8 cellular contexts compared by ENCODE assay signal in the genomic region with DNA sequence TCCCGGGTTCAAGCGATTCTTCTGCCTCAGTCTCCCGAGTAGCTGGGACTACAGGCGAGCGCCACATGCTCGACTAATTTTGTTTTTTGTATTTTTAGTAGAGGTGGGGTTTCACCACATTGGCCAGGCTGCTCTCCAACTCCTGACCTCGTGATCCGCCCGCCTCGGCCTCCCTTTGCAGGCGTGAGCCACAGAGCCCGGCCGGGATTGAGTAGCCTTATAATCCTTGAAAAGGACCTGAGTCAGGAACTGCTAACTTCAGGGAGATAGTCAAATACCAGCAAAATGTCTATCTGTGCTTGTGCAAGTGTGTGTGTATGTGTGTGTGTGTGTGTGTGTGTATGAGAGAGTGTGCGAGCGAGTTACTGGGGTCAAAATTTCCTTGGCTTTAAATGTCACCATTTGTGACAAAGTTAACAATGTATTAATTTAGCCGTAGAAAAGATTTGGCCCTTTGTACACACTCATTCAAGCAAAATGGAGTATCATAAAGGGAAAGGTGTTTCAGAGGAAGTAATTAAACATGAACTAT. TPM values are rescaled to one million over a fixed set of nuclear protein-coding genes. Genes with fewer than 3 reads are reported as not detected.
DNase-seq lines count a peak whose midpoint lies in the region; ATAC-seq and TF ChIP-seq lines count a peak whose summit lies in the region.

No MANE protein-coding gene starts in this region.

- no peak overlapping the region for H3K23ac ChIP-seq in neuronal stem cell (ENCODE audit: low read depth, low read length, poor library complexity)

- peaks cover 5% of the 10 kb centered on the region for H3K27me3 Mint-ChIP-seq in endothelial cell (ENCODE audit: unreplicated experiment)

- ATAC-seq in GM21515 (IDR thresholded peaks at IDR 0.05; ENCODE audit: unreplicated experiment): no peak

- H3K4me3 ChIP-seq in DOHH2 (ENCODE audit: low read length) (peak overlapping the region; percentile 86), OCI-LY7 (ENCODE audit: low read depth, low read length, poor library complexity, severe bottlenecking) (peak overlapping the region; percentile 87), neuronal stem cell (ENCODE audit: low read length in 2 of 2) (peak overlapping the region in 1 of 2 donors; percentile 79)
- no peak overlapping the region for H3K4me3 ChIP-seq in effector memory CD4-positive, alpha-beta T cell (ENCODE audit: insufficient read depth, low read depth, low read length, poor library complexity, severe bottlenecking)

- CTCF ChIA-PET in OCI-LY7 (lab: Charles Lee; ENCODE audit: unreplicated experiment): interaction anchor here (0.7 kb wide), 1 partner anchor 329 kb away, joined by 4 read pairs; no protein-coding TSS in a partner anchor

- no peak overlapping the region for H3K9ac ChIP-seq in neuronal stem cell (ENCODE audit: low read depth, low read length, poor library complexity)

- no TSS peak for BruUV-seq in OCI-LY7 (replicated peaks; lab: Mats Ljungman, UMichigan)

- peak overlapping the region; percentile 85 for H3K4me3 Mint-ChIP-seq in endothelial cell (ENCODE audit: unreplicated experiment)

- H3K79me2 ChIP-seq in DOHH2 (ENCODE audit: control insufficient read depth, low read length): peaks cover 47% of the 10 kb centered on the region
- H3K79me2 ChIP-seq in OCI-LY7 (ENCODE audit: insufficient read depth, low read depth, low read length): peaks cover 34% of the 10 kb centered on the region

- H3K4me1 ChIP-seq in DOHH2 (ENCODE audit: control insufficient read depth, low read length): peaks cover 15% of the 10 kb centered on the region
- H3K4me1 ChIP-seq in OCI-LY7 (ENCODE audit: insufficient read depth, low read length, poor library complexity, severe bottlenecking): peaks cover 5% of the 10 kb centered on the region
- H3K4me1 ChIP-seq in neuronal stem cell (ENCODE audit: control insufficient read depth in 2 of 2, insufficient read depth in 1 of 2, low read depth in 1 of 2, low read length in 2 of 2): no peaks in the 10 kb centered on the region
- no peaks in the 10 kb centered on the region for H3K4me1 ChIP-seq in effector memory CD4-positive, alpha-beta T cell (ENCODE audit: control insufficient read depth, insufficient read depth, low read length, poor library complexity, severe bottlenecking)

- peaks cover 4% of the 10 kb centered on the region for H3K4me1 Mint-ChIP-seq in endothelial cell (ENCODE audit: unreplicated experiment)

- peaks cover 12% of the 10 kb centered on the region for H3K36me3 ChIP-seq in DOHH2 (ENCODE audit: control insufficient read depth, low read length)
- H3K36me3 ChIP-seq in OCI-LY7 (ENCODE audit: insufficient read depth, low read length): no peaks in the 10 kb centered on the region
- H3K36me3 ChIP-seq in neuronal stem cell (replicated peaks in 1 of 2; ENCODE audit: control insufficient read depth in 2 of 2, insufficient read depth in 2 of 2, low read length in 2 of 2): no peaks in the 10 kb centered on the region
- H3K36me3 ChIP-seq in effector memory CD4-positive, alpha-beta T cell (ENCODE audit: control insufficient read depth, insufficient read depth, low read length): no peaks in the 10 kb centered on the region

- no peaks in the 10 kb centered on the region for H3F3A ChIP-seq in DOHH2 (ENCODE audit: control insufficient read depth, insufficient read depth)

- H3K9me3 Mint-ChIP-seq in endothelial cell (ENCODE audit: unreplicated experiment): no peaks in the 10 kb centered on the region

- WGBS in neuronal stem cell (ENCODE audit: extremely low coverage in 2 of 2, insufficient read length in 2 of 2, insufficient replicate concordance in 1 of 2), 2 donors: no CpG with 5 or more reads among the region's 16 CpGs

- H4K20me1 ChIP-seq in DOHH2 (ENCODE audit: control insufficient read depth, insufficient read depth, low read depth, low read length): no peaks in the 10 kb centered on the region
- H4K20me1 ChIP-seq in OCI-LY7 (ENCODE audit: insufficient read depth, low read length): peaks cover 7% of the 10 kb centered on the region; the same call in 1 of the 2 replicates

- no peak overlapping the region for H3K4ac ChIP-seq in neuronal stem cell (ENCODE audit: low read length)

- no peaks in the 10 kb centered on the region for H3K27me3 ChIP-seq in DOHH2 (ENCODE audit: control insufficient read depth, low read length)
- no peaks in the 10 kb centered on the region for H3K27me3 ChIP-seq in neuronal stem cell (ENCODE audit: control insufficient read depth in 3 of 3, insufficient read depth in 3 of 3, low read depth in 1 of 3, low read length in 3 of 3)
- no peaks in the 10 kb centered on the region for H3K27me3 ChIP-seq in effector memory CD4-positive, alpha-beta T cell (replicated peaks; ENCODE audit: control insufficient read depth, insufficient read depth, low read length, poor library complexity, severe bottlenecking)

- H3K9me3 ChIP-seq in DOHH2 (ENCODE audit: control insufficient read depth, insufficient read depth, low read length): no peaks in the 10 kb centered on the region
- H3K9me3 ChIP-seq in OCI-LY7 (ENCODE audit: low read length): no peaks in the 10 kb centered on the region
- H3K9me3 ChIP-seq in neuronal stem cell (replicated peaks in 1 of 2; ENCODE audit: control insufficient read depth in 2 of 2, insufficient read depth in 1 of 2, low read depth in 1 of 2, low read length in 2 of 2): no peaks in the 10 kb centered on the region
- no peaks in the 10 kb centered on the region for H3K9me3 ChIP-seq in effector memory CD4-positive, alpha-beta T cell (ENCODE audit: control insufficient read depth, low read length)

- intact Hi-C loops in OCI-LY7 (cut with micrococcal nuclease; ENCODE audit: unreplicated experiment): loop anchor here (5.0 kb wide), 1 partner anchor 201 kb away; no protein-coding TSS in a partner anchor

- H2BK120ac ChIP-seq in neuronal stem cell (ENCODE audit: low read depth, low read length): no peak overlapping the region

- H3K27ac Mint-ChIP-seq in endothelial cell (ENCODE audit: unreplicated experiment): peak overlapping the region; percentile 58

- POLR2A ChIA-PET in OCI-LY7 (lab: Charles Lee): no interaction called here

- no peak overlapping the region for H2BK15ac ChIP-seq in neuronal stem cell (ENCODE audit: low read length)

- peak overlapping the region; percentile 62 for H3K4me2 ChIP-seq in DOHH2 (ENCODE audit: low read length)
- H3K4me2 ChIP-seq in OCI-LY7 (ENCODE audit: low read length): peak overlapping the region; percentile 85
- H3K4me2 ChIP-seq in neuronal stem cell (ENCODE audit: insufficient read depth, low read length, poor library complexity, severe bottlenecking): no peak overlapping the region

- H2BK12ac ChIP-seq in neuronal stem cell (ENCODE audit: low read length): no peak overlapping the region

- H3K79me1 ChIP-seq in neuronal stem cell (ENCODE audit: low read depth, low read length): peaks cover 2% of the 10 kb centered on the region

- H2BK5ac ChIP-seq in neuronal stem cell (ENCODE audit: low read length): no peak overlapping the region

- TF ChIP-seq CTCF in DOHH2 (IDR thresholded peaks at IDR 0.05; ENCODE audit: low read depth, low read length, poor library complexity, severe bottlenecking) (no peak), OCI-LY7 (conservative IDR thresholded peaks at IDR 0.05; ENCODE audit: low read length) (no peak), endothelial cell (IDR thresholded peaks at IDR 0.05; ENCODE audit: unreplicated experiment) (no peak)

- H3K9me2 ChIP-seq in DOHH2 (replicated peaks; ENCODE audit: control insufficient read depth, low read length) (no peaks in the 10 kb centered on the region), OCI-LY7 (ENCODE audit: insufficient read depth, low read length) (no peaks in the 10 kb centered on the region)

- H2AFZ ChIP-seq in OCI-LY7 (ENCODE audit: low read length) (peak overlapping the region; percentile 67; the same call in 1 of the 2 replicates), neuronal stem cell (ENCODE audit: low read length) (no peak overlapping the region)

- no peak overlapping the region for H4K8ac ChIP-seq in neuronal stem cell (ENCODE audit: low read depth, low read length)

- H3K36me3 Mint-ChIP-seq in endothelial cell (ENCODE audit: low read depth, unreplicated experiment): no peaks in the 10 kb centered on the region

- H3K27ac ChIP-seq in DOHH2 (ENCODE audit: low read depth, low read length) (peak overlapping the region; percentile 64; the same call in 1 of the 2 replicates), OCI-LY7 (ENCODE audit: low read depth, low read length, poor library complexity, severe bottlenecking) (peak overlapping the region; percentile 79), neuronal stem cell (replicated peaks; ENCODE audit: low read length) (peak overlapping the region; percentile 28)
- no peak overlapping the region for H3K27ac ChIP-seq in effector memory CD4-positive, alpha-beta T cell (ENCODE audit: insufficient read depth, low read length, poor library complexity, severe bottlenecking)

- no peak overlapping the region for H3K14ac ChIP-seq in neuronal stem cell (ENCODE audit: low read length)

- no peak overlapping the region for H3K18ac ChIP-seq in neuronal stem cell (ENCODE audit: low read length)

- DNase-seq in OCI-LY7 (ENCODE audit: low spot score) (no peak), endothelial cell (ENCODE audit: low spot score) (no peak), neuronal stem cell (ENCODE audit: low spot score) (no peak), GM19238 (ENCODE audit: insufficient read length, low spot score) (no peak)
- DNase-seq in effector memory CD4-positive, alpha-beta T cell: no peak
- DNase-seq in central memory CD4-positive, alpha-beta T cell: no peak

- no peak overlapping the region for H4K91ac ChIP-seq in neuronal stem cell (ENCODE audit: low read depth, low read length, poor library complexity)

- no peak overlapping the region for H2AK5ac ChIP-seq in neuronal stem cell (ENCODE audit: low read depth, low read length)

RNA-seq across cellular contexts. Expression of gene KDM6A, which starts 1.8 kb away (rescaled TPM):
- total RNA-seq in OCI-LY7 (2014; rRNA removed; shearing (Covaris generic)): 18.8 and 20.5 TPM in 2 replicates
- 23.4 and 29.5 TPM in 2 replicates for total RNA-seq in OCI-LY7 (2022)
- total RNA-seq in endothelial cell (ENCODE audit: unreplicated experiment): 38.4 TPM
- 23.6 TPM for polyA plus RNA-seq in neuronal stem cell (2013, experiment 1 of 2)
- polyA plus RNA-seq in neuronal stem cell (2013, experiment 2 of 2): 22.9 TPM

RNA-seq across cellular contexts. Expression of gene DUSP21, which starts 27.4 kb away (rescaled TPM):
- total RNA-seq in OCI-LY7 (2014; rRNA removed; shearing (Covaris generic)): not detected in 2 replicates
- total RNA-seq in OCI-LY7 (2022) (not detected in 2 replicates), endothelial cell (ENCODE audit: unreplicated experiment) (not detected)
- polyA plus RNA-seq in neuronal stem cell (2013, experiment 1 of 2): not detected
- not detected for polyA plus RNA-seq in neuronal stem cell (2013, experiment 2 of 2)
